In genomic region chr17:75627094-75627493, GRCh38 we compare ENCODE assay signal across 16 cellular contexts.
DNase-seq lines count a peak whose midpoint lies in the region; ATAC-seq and TF ChIP-seq lines count a peak whose summit lies in the region.
"Had no signal": no experiment of that assay in that cellular context is flagged by ENCODE, and none has a peak within 500 bp of the region (broad histone marks: within the 10 kb centered on the region; RNA-seq: fewer than 3 reads in every experiment).

No MANE protein-coding gene starts in this region.

- no peaks in the 10 kb centered on the region for H3K4me1 ChIP-seq in effector memory CD4-positive, alpha-beta T cell (ENCODE audit: control insufficient read depth, insufficient read depth, low read length, poor library complexity, severe bottlenecking)

- H3K4me3 Mint-ChIP-seq in stimulated activated naive CD8-positive, alpha-beta T cell treated with anti-CD3 and anti-CD28 coated beads, Interleukin-15, amount 100 ng/mL, for 72 hours, result no peak overlapping the region
- H3K4me3 Mint-ChIP-seq: CD8-positive, alpha-beta T cell had no signal

- no peaks in the 10 kb centered on the region for H3K27me3 ChIP-seq in WERI-Rb-1 (ENCODE audit: insufficient read depth, low read depth, severe bottlenecking)
- no peaks in the 10 kb centered on the region for H3K27me3 ChIP-seq in effector memory CD4-positive, alpha-beta T cell (replicated peaks; ENCODE audit: control insufficient read depth, insufficient read depth, low read length, poor library complexity, severe bottlenecking)

- TF ChIP-seq CTCF in WERI-Rb-1 (IDR thresholded peaks at IDR 0.05; ENCODE audit: low read depth, low read length), result no peak

- H3K27me3 Mint-ChIP-seq in stimulated activated naive CD8-positive, alpha-beta T cell treated with anti-CD3 and anti-CD28 coated beads, Interleukin-15, amount 100 ng/mL, for 72 hours, result no peaks in the 10 kb centered on the region

- no peaks in the 10 kb centered on the region for H3K4me1 Mint-ChIP-seq in stimulated activated naive CD8-positive, alpha-beta T cell treated with anti-CD3 and anti-CD28 coated beads, Interleukin-15, amount 100 ng/mL, for 72 hours

- peaks cover 20% of the 10 kb centered on the region for H3K36me3 ChIP-seq in WERI-Rb-1
- H3K36me3 ChIP-seq in effector memory CD4-positive, alpha-beta T cell (ENCODE audit: control insufficient read depth, insufficient read depth, low read length), result no peaks in the 10 kb centered on the region

- no peaks in the 10 kb centered on the region for H3K9me3 Mint-ChIP-seq in stimulated activated naive CD8-positive, alpha-beta T cell treated with anti-CD3 and anti-CD28 coated beads, Interleukin-15, amount 100 ng/mL, for 72 hours
- H3K9me3 Mint-ChIP-seq: CD8-positive, alpha-beta T cell had no signal

- H3K9me3 ChIP-seq in WERI-Rb-1 (ENCODE audit: severe bottlenecking), result no peaks in the 10 kb centered on the region
- H3K9me3 ChIP-seq in effector memory CD4-positive, alpha-beta T cell (ENCODE audit: control insufficient read depth, low read length), result no peaks in the 10 kb centered on the region

- peak overlapping the region; percentile 54 to 61 for H3K27ac Mint-ChIP-seq in stimulated activated naive CD8-positive, alpha-beta T cell treated with anti-CD3 and anti-CD28 coated beads, Interleukin-15, amount 100 ng/mL, for 72 hours
- H3K27ac Mint-ChIP-seq: CD8-positive, alpha-beta T cell had no signal

- H3K4me3 ChIP-seq in WERI-Rb-1 (ENCODE audit: low read depth, low read length), result no peak overlapping the region
- no peak overlapping the region for H3K4me3 ChIP-seq in effector memory CD4-positive, alpha-beta T cell (ENCODE audit: insufficient read depth, low read depth, low read length, poor library complexity, severe bottlenecking)
- H3K4me3 ChIP-seq: GM23248 had no signal

- peak; percentile 73 for DNase-seq in DMS 273 (lab: John Stamatoyannopoulos, UW; ENCODE audit: unreplicated experiment)
- no peak for DNase-seq in DMS 273 treated with DMSO at 0.1 percent for 48 hours (lab: John Stamatoyannopoulos, UW)
- no peak for DNase-seq in stimulated activated naive CD8-positive, alpha-beta T cell treated with anti-CD3 and anti-CD28 coated beads, Interleukin-15, amount 100 ng/mL, for 72 hours
- no peak for DNase-seq in stimulated activated naive CD8-positive, alpha-beta T cell treated with anti-CD3 and anti-CD28 coated beads, Interleukin-15, Interleukin-2, amounts not matched to agents 100 U/mL and 50 U/mL, for 24 hours
- no peak for DNase-seq in WERI-Rb-1
- DNase-seq in effector memory CD4-positive, alpha-beta T cell, result no peak
- no peak for DNase-seq in NCI-H187 (lab: John Stamatoyannopoulos, UW)
- no peak for DNase-seq in activated CD8-positive, alpha-beta memory T cell treated with anti-CD3 and anti-CD28 coated beads for 24 hours
- DNase-seq: C1 segment of cervical spinal cord; CD8-positive, alpha-beta T cell; COR-L47; DMS53; GM23248 had no signal

- no peak for ATAC-seq in stimulated activated naive CD8-positive, alpha-beta T cell treated with anti-CD3 and anti-CD28 coated beads, Interleukin-15, amount 100 ng/mL, for 72 hours
- ATAC-seq in stimulated activated naive CD8-positive, alpha-beta T cell treated with anti-CD3 and anti-CD28 coated beads, Interleukin-15, Interleukin-2, amounts not matched to agents 100 U/mL and 50 U/mL, for 24 hours, result no peak
- ATAC-seq: CD8-positive, alpha-beta T cell; HCT116 had no signal

- H3K27ac ChIP-seq in WERI-Rb-1, result peak overlapping the region; percentile 80
- no peak overlapping the region for H3K27ac ChIP-seq in effector memory CD4-positive, alpha-beta T cell (ENCODE audit: insufficient read depth, low read length, poor library complexity, severe bottlenecking)
- H3K27ac ChIP-seq: 22Rv1, GM23248, HL-60 had no signal
